ENCODE assay signal across 8 cellular contexts in the genomic region with DNA sequence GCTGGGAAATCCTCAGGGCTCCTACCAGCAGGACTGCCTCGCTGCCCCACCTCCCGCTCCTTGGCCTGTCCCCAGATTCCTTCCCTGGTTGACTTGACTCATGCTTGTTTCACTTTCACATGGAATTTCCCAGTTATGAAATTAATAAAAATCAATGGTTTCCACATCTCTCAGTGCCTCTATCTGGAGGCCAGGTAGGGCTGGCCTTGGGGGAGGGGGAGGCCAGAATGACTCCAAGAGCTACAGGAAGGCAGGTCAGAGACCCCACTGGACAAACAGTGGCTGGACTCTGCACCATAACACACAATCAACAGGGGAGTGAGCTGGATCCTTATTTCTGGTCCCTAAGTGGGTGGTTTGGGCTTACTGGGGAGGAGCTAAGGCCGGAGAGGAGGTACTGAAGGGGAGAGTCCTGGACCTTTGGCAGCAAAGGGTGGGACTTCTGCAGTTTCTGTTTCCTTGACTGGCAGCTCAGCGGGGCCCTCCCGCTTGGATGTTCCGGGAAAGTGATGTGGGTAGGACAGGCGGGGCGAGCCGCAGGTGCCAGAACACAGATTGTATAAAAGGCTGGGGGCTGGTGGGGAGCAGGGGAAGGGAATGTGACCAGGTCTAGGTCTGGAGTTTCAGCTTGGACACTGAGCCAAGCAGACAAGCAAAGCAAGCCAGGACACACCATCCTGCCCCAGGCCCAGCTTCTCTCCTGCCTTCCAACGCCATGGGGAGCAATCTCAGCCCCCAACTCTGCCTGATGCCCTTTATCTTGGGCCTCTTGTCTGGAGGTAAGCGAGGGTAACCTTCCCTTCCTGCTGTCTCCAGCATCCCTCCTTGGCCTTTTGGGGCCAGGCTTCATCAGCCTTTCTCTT. TPM values are rescaled to one million over a fixed set of nuclear protein-coding genes. Genes with fewer than 3 reads are reported as not detected.
DNase-seq lines count a peak whose midpoint lies in the region; ATAC-seq and TF ChIP-seq lines count a peak whose summit lies in the region.

A gene (plus strand): TSS at position 589 of the 863 bp plus-strand sequence. CDS start 127 bp downstream, at position 716.

- no peaks in the 10 kb centered on the region for H3K36me3 ChIP-seq in ascending aorta

- no peaks in the 10 kb centered on the region for H3K9me3 Mint-ChIP-seq in stimulated activated naive CD8-positive, alpha-beta T cell treated with anti-CD3 and anti-CD28 coated beads, Interleukin-15, amount 100 ng/mL, for 72 hours

- no peak for TF ChIP-seq CTCF in ascending aorta (IDR thresholded peaks at IDR 0.05)

- peak within 1 kb of the TSS in 1 of 2 donors; percentile 54 for H3K4me3 Mint-ChIP-seq in stimulated activated naive CD8-positive, alpha-beta T cell treated with anti-CD3 and anti-CD28 coated beads, Interleukin-15, amount 100 ng/mL, for 72 hours

- H3K27ac Mint-ChIP-seq in stimulated activated naive CD8-positive, alpha-beta T cell treated with anti-CD3 and anti-CD28 coated beads, Interleukin-15, amount 100 ng/mL, for 72 hours = peak within 1 kb of the TSS; percentile 59 to 61

- H3K27me3 Mint-ChIP-seq in stimulated activated naive CD8-positive, alpha-beta T cell treated with anti-CD3 and anti-CD28 coated beads, Interleukin-15, amount 100 ng/mL, for 72 hours = peaks cover 22% of the 10 kb centered on the region

- peak within 1 kb of the TSS; percentile 91 to 93 for H3K27ac ChIP-seq in ascending aorta

- no peaks in the 10 kb centered on the region for H3K27me3 ChIP-seq in ascending aorta

- intact Hi-C loops in ascending aorta (cut with DNase I) = loop anchor here (1.0 to 2.0 kb wide), 2 partner anchors 43 to 216 kb away; a partner anchor contains a TSS

- ATAC-seq in stimulated activated naive CD8-positive, alpha-beta T cell treated with anti-CD3 and anti-CD28 coated beads, Interleukin-15, amount 100 ng/mL, for 72 hours = peak; percentile 38
- ATAC-seq in HG03039 (IDR thresholded peaks at IDR 0.05; ENCODE audit: unreplicated experiment) (no peak), HG02970 (IDR thresholded peaks at IDR 0.05; ENCODE audit: low FRiP score, unreplicated experiment) (no peak)

- H3K4me3 ChIP-seq in ascending aorta = peak within 1 kb of the TSS; percentile 28 to 59

- no peaks in the 10 kb centered on the region for H3K9me3 ChIP-seq in ascending aorta

- peak; percentile 91 for DNase-seq in HCEC 1CT
- peak; percentile 75 to 94 for DNase-seq in ascending aorta (ENCODE audit: low spot score in 2 of 2)
- peak; percentile 58 for DNase-seq in iPS-NIHi7 (ENCODE audit: extremely low spot score)
- no peak for DNase-seq in stimulated activated naive CD8-positive, alpha-beta T cell treated with anti-CD3 and anti-CD28 coated beads, Interleukin-15, amount 100 ng/mL, for 72 hours
- DNase-seq in pons (ENCODE audit: low spot score) = no peak
- no peak for DNase-seq in NCI-H1694 treated with DMSO at 0.1 percent for 48 hours (lab: John Stamatoyannopoulos, UW)

- peaks cover 3 to 16% of the 10 kb centered on the region in 2 donors for H3K4me1 ChIP-seq in ascending aorta

- peaks cover 17% of the 10 kb centered on the region for H3K4me1 Mint-ChIP-seq in stimulated activated naive CD8-positive, alpha-beta T cell treated with anti-CD3 and anti-CD28 coated beads, Interleukin-15, amount 100 ng/mL, for 72 hours

RNA-seq across cellular contexts. Expression of the gene that starts here (rescaled TPM):
- 132 TPM for total RNA-seq in ascending aorta

Comparison
In these comparisons a context has a peak if more than half of its experiments do, and no peak if none do; other contexts are left out.
1. DNase-seq: peak in HCEC 1CT (single experiment), ascending aorta (2 of 2) and iPS-NIHi7 (single experiment); none in stimulated activated naive CD8-positive, alpha-beta T cell treated with anti-CD3 and anti-CD28 coated beads, Interleukin-15, amount 100 ng/mL, for 72 hours (0 of 2), pons (single experiment) and NCI-H1694 treated with DMSO at 0.1 percent for 48 hours (single experiment).